8 cellular contexts compared by ENCODE assay signal in genomic region chr5:59799668-59800374, GRCh38.
DNase-seq lines count a peak whose midpoint lies in the region; ATAC-seq, FAIRE-seq and TF ChIP-seq lines count a peak whose summit lies in the region.

No MANE protein-coding gene starts in this region.

- no peaks in the 10 kb centered on the region for H3K4me1 ChIP-seq in HepG2 (ENCODE audit: insufficient read depth, low read length)
- peaks cover 0 to 34% (median 13%) of the 10 kb centered on the region in 4 donors for H3K4me1 ChIP-seq in tibial artery

- H3K79me2 ChIP-seq in HepG2 (ENCODE audit: insufficient read depth, low read length), result no peaks in the 10 kb centered on the region

- TF ChIP-seq CTCF in HepG2 (CRISPR knock-in tag; IDR thresholded peaks at IDR 0.05) (peak; percentile 61), tibial artery (IDR thresholded peaks at IDR 0.05) (peak; percentile 71 to 85)

- POLR2A ChIA-PET in HepG2 (lab: Yijun Ruan, JAX), result no interaction called here

- H3K27ac ChIP-seq in HepG2 (ENCODE audit: extremely low read length, insufficient read depth, low read length), result no peak overlapping the region
- peak overlapping the region in 1 of 2 donors; percentile 34 for H3K27ac ChIP-seq in tibial artery

- DNase-seq in NCI-H1105 treated with DMSO at 0.1 percent for 48 hours (lab: John Stamatoyannopoulos, UW), result peak; percentile 43
- DNase-seq in NCI-H1105 (lab: John Stamatoyannopoulos, UW), result no peak
- DNase-seq in OCI-M1 (lab: John Stamatoyannopoulos, UW), result peak; percentile 82
- peak; percentile 7 for DNase-seq in HepG2 (ENCODE audit: low spot score)
- no peak for DNase-seq in tibial artery

- CTCF ChIA-PET in HepG2 (lab: Yijun Ruan, JAX; ENCODE audit: low intra/inter-chr PET ratio, low total read pairs), result interaction anchor here (1.1 to 1.2 kb wide), 2 partner anchors 14 to 293 kb away, joined by 3 to 5 read pairs; no protein-coding TSS in a partner anchor

- ATAC-seq in GM21360 (IDR thresholded peaks at IDR 0.05; ENCODE audit: unreplicated experiment) (peak; percentile 59), HG03558 (IDR thresholded peaks at IDR 0.05; ENCODE audit: extremely low read depth, unreplicated experiment) (peak; percentile 40), HepG2 (no peak)

- no peak for TF ChIP-seq EP300 in HepG2 (IDR thresholded peaks at IDR 0.05; ENCODE audit: low read depth in 2 of 2, low read length in 2 of 2)
- TF ChIP-seq EP300 in HepG2 (CRISPR knock-in tag; IDR thresholded peaks at IDR 0.05; ENCODE audit: borderline replicate concordance), result no peak

- H2AFZ ChIP-seq in HepG2 (ENCODE audit: low read length), result no peak overlapping the region

- intact Hi-C loops in HepG2 (cut with micrococcal nuclease; ENCODE audit: unreplicated experiment) (loop anchor here (2.0 to 5.0 kb wide), 3 partner anchors 128 to 408 kb away; no protein-coding TSS in a partner anchor), tibial artery (cut with DNase I; ENCODE audit: low total_unique reads) (loop anchor here (5.0 to 10.0 kb wide), 3 partner anchors 135 to 413 kb away; no protein-coding TSS in a partner anchor)

- H3K9me3 ChIP-seq in HepG2 (ENCODE audit: low read length), result no peaks in the 10 kb centered on the region
- no peaks in the 10 kb centered on the region for H3K9me3 ChIP-seq in tibial artery

- H3K36me3 ChIP-seq in HepG2 (replicated peaks in 1 of 2; ENCODE audit: control insufficient read depth in 1 of 2, insufficient read depth in 2 of 2, low read length in 2 of 2), result no peaks in the 10 kb centered on the region
- H3K36me3 ChIP-seq in tibial artery, result no peaks in the 10 kb centered on the region

- in situ Hi-C loops in HepG2 (cut with HindIII; ENCODE audit: extremely low pct_ligation_motif_present, low pct_unique_long_range_greater_than_20kb), result no loop called here

- 32% methylated on average over 6 of the region's 6 CpGs for whole genome bisulfite sequencing in HepG2 (ENCODE audit: low lambda C conversion rate)

- no peak for TF ChIP-seq POLR2A in HepG2 (IDR thresholded peaks at IDR 0.05; ENCODE audit: insufficient read depth in 1 of 2, low read depth in 2 of 2, low read length in 2 of 2)

- H3K9ac ChIP-seq in HepG2 (ENCODE audit: insufficient read depth, low read depth, low read length), result no peak overlapping the region

- H3K4me3 ChIP-seq in HepG2 (replicated peaks in 1 of 3; ENCODE audit: insufficient read depth in 1 of 3, low read depth in 2 of 3, low read length in 3 of 3) (no peak overlapping the region), tibial artery (no peak overlapping the region)

- H3K27me3 ChIP-seq in HepG2 (ENCODE audit: control insufficient read depth in 1 of 2, insufficient read depth in 2 of 2, low read length in 2 of 2), result no peaks in the 10 kb centered on the region
- no peaks in the 10 kb centered on the region for H3K27me3 ChIP-seq in tibial artery

- FAIRE-seq in colon (lab: Jason Lieb, UNC), result peak; percentile 80
- no peak for FAIRE-seq in HepG2 (lab: Jason Lieb, UNC)

- no peak overlapping the region for H3K4me2 ChIP-seq in HepG2 (ENCODE audit: low read depth, low read length)

- H4K20me1 ChIP-seq in HepG2 (ENCODE audit: insufficient read depth, low read length), result no peaks in the 10 kb centered on the region

- BruUV-seq in HepG2 (replicated peaks; lab: Mats Ljungman, UMichigan), result no TSS peak

- no peak for TF ChIP-seq RAD21 in HepG2 (CRISPR knock-in tag; IDR thresholded peaks at IDR 0.05)

TF ChIP-seq in HepG2, 621 proteins besides CTCF, POLR2A, EP300 and RAD21:
- TF ChIP-seq STAG1 (CRISPR knock-in tag; IDR thresholded peaks at IDR 0.05), result peak; percentile 60
- TF ChIP-seq, protein P1, sequence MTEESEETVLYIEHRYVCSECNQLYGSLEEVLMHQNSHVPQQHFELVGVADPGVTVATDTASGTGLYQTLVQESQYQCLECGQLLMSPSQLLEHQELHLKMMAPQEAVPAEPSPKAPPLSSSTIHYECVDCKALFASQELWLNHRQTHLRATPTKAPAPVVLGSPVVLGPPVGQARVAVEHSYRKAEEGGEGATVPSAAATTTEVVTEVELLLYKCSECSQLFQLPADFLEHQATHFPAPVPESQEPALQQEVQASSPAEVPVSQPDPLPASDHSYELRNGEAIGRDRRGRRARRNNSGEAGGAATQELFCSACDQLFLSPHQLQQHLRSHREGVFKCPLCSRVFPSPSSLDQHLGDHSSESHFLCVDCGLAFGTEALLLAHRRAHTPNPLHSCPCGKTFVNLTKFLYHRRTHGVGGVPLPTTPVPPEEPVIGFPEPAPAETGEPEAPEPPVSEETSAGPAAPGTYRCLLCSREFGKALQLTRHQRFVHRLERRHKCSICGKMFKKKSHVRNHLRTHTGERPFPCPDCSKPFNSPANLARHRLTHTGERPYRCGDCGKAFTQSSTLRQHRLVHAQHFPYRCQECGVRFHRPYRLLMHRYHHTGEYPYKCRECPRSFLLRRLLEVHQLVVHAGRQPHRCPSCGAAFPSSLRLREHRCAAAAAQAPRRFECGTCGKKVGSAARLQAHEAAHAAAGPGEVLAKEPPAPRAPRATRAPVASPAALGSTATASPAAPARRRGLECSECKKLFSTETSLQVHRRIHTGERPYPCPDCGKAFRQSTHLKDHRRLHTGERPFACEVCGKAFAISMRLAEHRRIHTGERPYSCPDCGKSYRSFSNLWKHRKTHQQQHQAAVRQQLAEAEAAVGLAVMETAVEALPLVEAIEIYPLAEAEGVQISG (CRISPR knock-in tag; IDR thresholded peaks at IDR 0.05), result no peak
- TF ChIP-seq ZNF556 (CRISPR knock-in tag; IDR thresholded peaks at IDR 0.05; ENCODE audit: borderline replicate concordance), result no peak
- peak; percentile 42 for TF ChIP-seq SMC3 (IDR thresholded peaks at IDR 0.05; ENCODE audit: low read length)
TF ChIP-seq in HepG2: peak in this region for 2.

Comparison
In these comparisons a context has a peak if more than half of its experiments do, and no peak if none do; other contexts are left out.
1. DNase-seq: peak in NCI-H1105 treated with DMSO at 0.1 percent for 48 hours (single experiment), OCI-M1 (single experiment) and HepG2 (single experiment); none in NCI-H1105 (single experiment) and tibial artery (0 of 2).